ENCODE assay signal across 16 cellular contexts in the genomic region with DNA sequence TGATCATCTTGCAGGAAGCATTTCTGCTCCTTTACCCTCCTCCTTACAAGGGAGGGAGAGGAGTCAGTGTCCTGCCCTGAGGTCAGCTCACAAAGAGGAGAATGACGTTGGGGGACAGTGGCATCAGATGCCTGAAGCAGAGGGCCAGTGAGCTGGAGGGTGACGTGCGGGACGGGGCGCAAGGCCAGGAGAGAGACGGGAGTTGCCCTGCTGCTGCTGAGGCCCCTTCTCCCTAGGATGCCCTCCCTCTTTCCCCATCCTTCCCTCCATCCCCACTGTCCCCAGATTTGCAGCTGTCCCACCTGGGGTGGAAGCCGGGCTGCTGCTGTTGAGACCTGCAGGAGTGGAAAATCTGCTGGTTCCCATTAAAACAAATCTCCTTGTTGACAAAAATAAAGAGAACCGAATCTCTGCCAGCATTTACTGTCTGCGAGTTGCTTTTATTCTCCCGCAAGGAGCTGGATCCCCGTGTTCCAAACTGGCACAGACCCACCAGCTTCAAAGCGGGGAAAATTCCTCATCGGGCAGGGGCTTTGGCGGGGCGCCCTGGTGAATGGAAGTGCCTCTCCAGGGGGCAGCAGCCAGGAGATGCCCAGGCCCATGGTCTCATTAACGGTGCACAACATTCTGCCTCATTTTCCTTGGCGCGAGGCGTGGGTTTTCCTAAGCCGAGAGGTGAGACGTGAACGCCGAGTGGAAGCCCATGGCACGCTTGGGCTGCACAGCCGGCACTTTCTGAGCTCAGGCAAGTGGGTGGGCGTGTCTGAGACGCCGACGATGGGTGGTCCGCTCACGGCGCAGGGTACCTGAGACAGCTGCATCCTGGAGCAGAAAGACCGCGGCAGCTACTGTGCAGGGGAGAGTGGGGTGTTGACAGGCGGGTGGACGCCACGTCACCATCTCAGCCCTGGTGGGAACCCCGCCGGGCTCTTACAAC. TPM values are rescaled to one million over a fixed set of nuclear protein-coding genes. Genes with fewer than 3 reads are reported as not detected.
DNase-seq lines count a peak whose midpoint lies in the region; TF ChIP-seq lines count a peak whose summit lies in the region.
"Had no signal": no experiment of that assay in that cellular context is flagged by ENCODE, and none has a peak within 500 bp of the region (broad histone marks: within the 10 kb centered on the region; RNA-seq: fewer than 3 reads in every experiment).

No MANE protein-coding gene starts in this region.

- intact Hi-C loops in spleen (cut with DNase I; ENCODE audit: low total_unique reads): no loop called here
- intact Hi-C loops in prostate gland (cut with DNase I): no loop called here

- 84 to 92% (median 89%) methylated on average over 25 to 39 of the region's 39 CpGs for WGBS in spleen, 5 donors
- 38% methylated on average over 39 of the region's 39 CpGs for WGBS in prostate gland

- TF ChIP-seq CTCF in spleen (IDR thresholded peaks at IDR 0.05 in 8 of 11, conservative IDR thresholded peaks at IDR 0.05 in 3 of 11) (no peak), prostate gland (IDR thresholded peaks at IDR 0.05) (no peak)

- H3K36me3 ChIP-seq in NT2/D1 (ENCODE audit: insufficient read depth, insufficient read length, low read length) (no peaks in the 10 kb centered on the region), spleen (no peaks in the 10 kb centered on the region), prostate gland (no peaks in the 10 kb centered on the region)
- H3K36me3 ChIP-seq: brain microvascular endothelial cell had no signal

- H3K9me3 ChIP-seq in NT2/D1 (ENCODE audit: insufficient read depth, low read length): no peaks in the 10 kb centered on the region
- no peaks in the 10 kb centered on the region for H3K9me3 ChIP-seq in spleen
- H3K9me3 ChIP-seq in prostate gland: no peaks in the 10 kb centered on the region

- H3K27ac ChIP-seq in spleen (no peak overlapping the region), prostate gland (no peak overlapping the region)
- H3K27ac ChIP-seq: brain microvascular endothelial cell, foreskin keratinocyte had no signal

- H3K4me3 ChIP-seq in NT2/D1 (ENCODE audit: insufficient read length, low read depth) (no peak overlapping the region), spleen (no peak overlapping the region), prostate gland (no peak overlapping the region)

- H3K4me1 ChIP-seq in NT2/D1 (ENCODE audit: insufficient read depth, insufficient read length): peaks cover 28% of the 10 kb centered on the region
- H3K4me1 ChIP-seq in spleen: peaks cover 0 to 11% (median 0%) of the 10 kb centered on the region in 6 donors
- no peaks in the 10 kb centered on the region for H3K4me1 ChIP-seq in prostate gland (replicated peaks)

- peak; percentile 10 for DNase-seq in activated CD8-positive, alpha-beta memory T cell treated with anti-CD3 and anti-CD28 coated beads, Interleukin-2, amount 50 U/mL, for 4 hours
- DNase-seq in activated CD8-positive, alpha-beta memory T cell treated with anti-CD3 and anti-CD28 coated beads for 24 hours: no peak
- DNase-seq in NT2/D1 (ENCODE audit: low read depth, low spot score) (no peak), islet precursor cell (peak; percentile 44), spleen (peak; percentile 63), prostate gland (ENCODE audit: low spot score) (no peak), activated T-cell treated with anti-CD3 and anti-CD28 coated beads for 4 hours (no peak), cerebellum (ENCODE audit: low spot score) (no peak)
- DNase-seq: activated CD4-positive, alpha-beta T cell treated with anti-CD3 and anti-CD28 coated beads, Interleukin-2, amount 50 U/mL, for 1 hour; brain microvascular endothelial cell; CD4-positive, alpha-beta memory T cell; DMS79; foreskin keratinocyte; NCI-H1417; NCI-H2171; stimulated activated CD4-positive, alpha-beta T cell treated with anti-CD3 and anti-CD28 coated beads, Interleukin-4, amount 100 ng/mL, for 24 hours had no signal

- H3K9ac ChIP-seq in NT2/D1 (ENCODE audit: insufficient read length, low read depth): peak overlapping the region; percentile 16

- no peaks in the 10 kb centered on the region for H3K27me3 ChIP-seq in NT2/D1 (ENCODE audit: insufficient read depth, insufficient read length)
- peaks cover 0 to 9% (median 0%) of the 10 kb centered on the region in 7 donors for H3K27me3 ChIP-seq in spleen (replicated peaks in 1 of 7)
- H3K27me3 ChIP-seq in prostate gland (replicated peaks; ENCODE audit: insufficient read depth): no peaks in the 10 kb centered on the region
- H3K27me3 ChIP-seq: brain microvascular endothelial cell, foreskin keratinocyte had no signal

- TF ChIP-seq POLR2A in spleen (IDR thresholded peaks at IDR 0.05) (no peak), prostate gland (IDR thresholded peaks at IDR 0.05) (no peak)

RNA-seq across cellular contexts. Expression of a gene that starts 13.9 kb away (rescaled TPM):
- total RNA-seq in spleen (10 to 100 TPM; 14.6 to 50.6 (median 28.9) TPM), prostate gland (10 to 100 TPM; 16.9 to 36.0 TPM), cerebellum (27.7 TPM)
- 10 to 100 TPM in 1 of 3 donors, 1 to 10 TPM in 2; 2.6 to 12.2 (median 3.1) TPM for polyA plus RNA-seq in spleen

Comparison
In these comparisons a context has a peak if more than half of its experiments do, and no peak if none do; other contexts are left out.
1. DNase-seq: peak in activated CD8-positive, alpha-beta memory T cell treated with anti-CD3 and anti-CD28 coated beads, Interleukin-2, amount 50 U/mL, for 4 hours (single experiment), islet precursor cell (single experiment) and spleen (single experiment); none in activated CD8-positive, alpha-beta memory T cell treated with anti-CD3 and anti-CD28 coated beads for 24 hours (single experiment), NT2/D1 (single experiment), prostate gland (single experiment), activated T-cell treated with anti-CD3 and anti-CD28 coated beads for 4 hours (single experiment) and cerebellum (single experiment).